In the genomic region with DNA sequence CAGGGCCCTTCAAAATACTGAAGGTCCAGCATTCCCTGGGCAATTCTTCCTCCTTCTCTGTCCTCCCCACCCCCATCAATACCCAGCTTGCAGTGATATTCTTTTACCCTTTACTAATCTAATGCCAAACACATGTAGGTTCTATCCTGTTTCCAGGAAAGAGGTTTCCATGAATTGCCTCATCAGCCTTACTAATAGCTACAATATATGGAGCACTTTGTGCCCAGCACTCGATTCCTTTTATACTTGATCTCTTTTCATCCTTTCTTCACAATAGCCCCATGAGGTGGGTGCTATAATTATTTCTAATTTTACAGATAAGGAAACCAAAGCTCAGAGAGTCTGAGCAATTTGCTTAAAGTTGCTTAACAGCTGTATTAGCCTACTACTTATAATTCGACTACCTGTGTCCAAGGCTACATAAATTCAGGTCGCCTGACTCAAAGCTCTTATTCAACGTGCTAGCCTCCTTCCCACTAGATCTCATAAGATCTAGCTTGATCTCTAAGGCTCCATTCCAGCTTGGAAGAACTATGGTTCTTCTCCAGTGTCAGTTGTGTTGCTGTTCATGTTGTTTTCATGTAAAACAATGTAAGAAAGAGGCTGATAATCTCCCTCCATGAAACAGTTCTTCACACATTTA, we compare ENCODE assay signal across 10 cellular contexts.
DNase-seq lines count a peak whose midpoint lies in the region; ATAC-seq and TF ChIP-seq lines count a peak whose summit lies in the region.
"Had no signal": no experiment of that assay in that cellular context is flagged by ENCODE, and none has a peak within 500 bp of the region (broad histone marks: within the 10 kb centered on the region; RNA-seq: fewer than 3 reads in every experiment).

No MANE protein-coding gene starts in this region.

- peaks cover 11 to 25% of the 10 kb centered on the region in 2 donors for H3K4me1 Mint-ChIP-seq in immature natural killer cell
- peaks cover 9 to 24% (median 19%) of the 10 kb centered on the region in 7 donors for H3K4me1 Mint-ChIP-seq in naive thymus-derived CD4-positive, alpha-beta T cell

- H3K27me3 ChIP-seq in NT2/D1 (ENCODE audit: insufficient read depth, insufficient read length): no peaks in the 10 kb centered on the region
- H3K27me3 ChIP-seq in naive thymus-derived CD4-positive, alpha-beta T cell (ENCODE audit: control insufficient read depth in 2 of 2, insufficient read depth in 2 of 2, low read length in 2 of 2): no peaks in the 10 kb centered on the region

- H3K36me3 Mint-ChIP-seq in immature natural killer cell: no peaks in the 10 kb centered on the region
- H3K36me3 Mint-ChIP-seq in naive thymus-derived CD4-positive, alpha-beta T cell: peaks cover 0 to 8% (median 3%) of the 10 kb centered on the region in 5 donors

- intact Hi-C loops in naive thymus-derived CD4-positive, alpha-beta T cell (cut with micrococcal nuclease): no loop called here

- no peak overlapping the region for H3K4me3 Mint-ChIP-seq in immature natural killer cell
- no peak overlapping the region for H3K4me3 Mint-ChIP-seq in naive thymus-derived CD4-positive, alpha-beta T cell
- H3K4me3 Mint-ChIP-seq: IgD-negative memory B cell had no signal

- DNase-seq in NT2/D1 (ENCODE audit: low read depth, low spot score) (no peak), epithelial cell of esophagus (ENCODE audit: low read depth) (peak; percentile 32), immature natural killer cell (no peak), NCI-H526 treated with DMSO at 0.1 percent for 48 hours (lab: John Stamatoyannopoulos, UW) (no peak)
- no peak for DNase-seq in naive thymus-derived CD4-positive, alpha-beta T cell
- DNase-seq: WERI-Rb-1 had no signal

- H3K27ac Mint-ChIP-seq in immature natural killer cell: peak overlapping the region in 1 of 6 donors; percentile 32
- no peak overlapping the region for H3K27ac Mint-ChIP-seq in naive thymus-derived CD4-positive, alpha-beta T cell
- H3K27ac Mint-ChIP-seq: IgD-negative memory B cell had no signal

- H3K4me3 ChIP-seq in NT2/D1 (ENCODE audit: insufficient read length, low read depth) (no peak overlapping the region), epithelial cell of esophagus (ENCODE audit: low read length) (no peak overlapping the region), skin epidermis (no peak overlapping the region)
- H3K4me3 ChIP-seq in naive thymus-derived CD4-positive, alpha-beta T cell (ENCODE audit: low read length): no peak overlapping the region

- POLR2A ChIA-PET in naive thymus-derived CD4-positive, alpha-beta T cell (lab: Charles Lee): no interaction called here

- H3K9ac ChIP-seq in NT2/D1 (ENCODE audit: insufficient read length, low read depth): peak overlapping the region; percentile 11

- no peaks in the 10 kb centered on the region for H3K36me3 ChIP-seq in NT2/D1 (ENCODE audit: insufficient read depth, insufficient read length, low read length)
- H3K36me3 ChIP-seq in naive thymus-derived CD4-positive, alpha-beta T cell (ENCODE audit: control insufficient read depth in 2 of 3, insufficient read depth in 3 of 3, low read length in 3 of 3): no peaks in the 10 kb centered on the region
- H3K36me3 ChIP-seq: WERI-Rb-1 had no signal

- H3K4me1 ChIP-seq in NT2/D1 (ENCODE audit: insufficient read depth, insufficient read length): peaks cover 5% of the 10 kb centered on the region
- no peaks in the 10 kb centered on the region for H3K4me1 ChIP-seq in naive thymus-derived CD4-positive, alpha-beta T cell (ENCODE audit: control insufficient read depth in 2 of 2, insufficient read depth in 2 of 2, low read length in 2 of 2)

- peaks cover 9% of the 10 kb centered on the region; the same call in 1 of the 2 replicates for H3K9me3 ChIP-seq in NT2/D1 (ENCODE audit: insufficient read depth, low read length)
- no peaks in the 10 kb centered on the region for H3K9me3 ChIP-seq in naive thymus-derived CD4-positive, alpha-beta T cell (ENCODE audit: control insufficient read depth in 2 of 3, low read length in 3 of 3)

- H3K27me3 Mint-ChIP-seq in immature natural killer cell (ENCODE audit: low read depth in 3 of 3): peaks cover 1 to 4% (median 2%) of the 10 kb centered on the region in 3 donors
- H3K27me3 Mint-ChIP-seq in naive thymus-derived CD4-positive, alpha-beta T cell: peaks cover 0 to 3% (median under 1%) of the 10 kb centered on the region in 5 donors

- peaks cover 0 to 8% (median 0%) of the 10 kb centered on the region in 6 donors for H3K9me3 Mint-ChIP-seq in immature natural killer cell
- peaks cover 0 to 5% (median 0%) of the 10 kb centered on the region in 11 donors for H3K9me3 Mint-ChIP-seq in naive thymus-derived CD4-positive, alpha-beta T cell

- TF ChIP-seq CTCF in epithelial cell of esophagus (IDR thresholded peaks at IDR 0.05; ENCODE audit: insufficient read depth, low read depth, low read length, missing control alignments): no peak

- ATAC-seq in GM19438 (IDR thresholded peaks at IDR 0.05; ENCODE audit: low read depth, unreplicated experiment) (peak; percentile 3), GM19328 (IDR thresholded peaks at IDR 0.05; ENCODE audit: unreplicated experiment) (no peak)
- no peak for ATAC-seq in naive thymus-derived CD4-positive, alpha-beta T cell

- CTCF ChIA-PET in naive thymus-derived CD4-positive, alpha-beta T cell (lab: Charles Lee): interaction anchor here (0.8 kb wide), 1 partner anchor 64 kb away, joined by 3 read pairs; no protein-coding TSS in a partner anchor

- H3K27ac ChIP-seq in skin epidermis: peak overlapping the region in 13 of 21 experiments; percentile 12 to 73 (median 45)
- H3K27ac ChIP-seq in naive thymus-derived CD4-positive, alpha-beta T cell (ENCODE audit: low read depth, low read length): no peak overlapping the region
- H3K27ac ChIP-seq: WERI-Rb-1 had no signal
